In genomic region chr5:172943906-172944305, GRCh38 we compare ENCODE assay signal across 19 cellular contexts. TPM values are rescaled to one million over a fixed set of nuclear protein-coding genes. Genes with fewer than 3 reads are reported as not detected.
DNase-seq lines count a peak whose midpoint lies in the region; ATAC-seq and TF ChIP-seq lines count a peak whose summit lies in the region.
"Had no signal": no experiment of that assay in that cellular context is flagged by ENCODE, and none has a peak within 500 bp of the region (broad histone marks: within the 10 kb centered on the region; RNA-seq: fewer than 3 reads in every experiment).

No MANE protein-coding gene starts in this region.

- intact Hi-C loops in esophagus muscularis mucosa (cut with DNase I) = no loop called here

- H3K36me3 ChIP-seq in BLaER1 (peaks cover 94% of the 10 kb centered on the region), NT2/D1 (ENCODE audit: insufficient read depth, insufficient read length, low read length) (peaks cover 31% of the 10 kb centered on the region), esophagus muscularis mucosa (peaks cover 6 to 76% (median 67%) of the 10 kb centered on the region in 4 donors), osteoblast (ENCODE audit: insufficient read depth, low read length) (peaks cover 37% of the 10 kb centered on the region)

- TF ChIP-seq EP300 in esophagus muscularis mucosa (IDR thresholded peaks at IDR 0.05) = no peak

- H3K9ac ChIP-seq in BLaER1 = 0 out of 2 replicates have a peak overlapping the region, but pooled peaks have one; percentile 23
- peak overlapping the region; percentile 32 for H3K9ac ChIP-seq in NT2/D1 (ENCODE audit: insufficient read length, low read depth)
- H3K9ac ChIP-seq: KMS-11 had no signal

- no peak overlapping the region for H3K4me3 Mint-ChIP-seq in effector memory CD8-positive, alpha-beta T cell
- H3K4me3 Mint-ChIP-seq: naive thymus-derived CD8-positive, alpha-beta T cell; T-cell had no signal

- H2AFZ ChIP-seq in osteoblast (ENCODE audit: low read length) = no peak overlapping the region

- 80% methylated on average over 8 of the region's 8 CpGs for WGBS in esophagus muscularis mucosa

- H3K27ac ChIP-seq in BLaER1 (peak overlapping the region; percentile 72), esophagus muscularis mucosa (replicated peaks in 1 of 4) (peak overlapping the region; percentile 40 to 65 (median 57)), osteoblast (ENCODE audit: low read depth, low read length) (peak overlapping the region; percentile 91)
- H3K27ac ChIP-seq: KMS-11 had no signal

- H3K4me1 ChIP-seq in BLaER1 (peaks cover 99% of the 10 kb centered on the region), NT2/D1 (ENCODE audit: insufficient read depth, insufficient read length) (peaks cover 8% of the 10 kb centered on the region), esophagus muscularis mucosa (peaks cover 3 to 10% (median 8%) of the 10 kb centered on the region in 4 donors), osteoblast (ENCODE audit: insufficient read depth, low read length) (peaks cover 26% of the 10 kb centered on the region)

- H3K9me3 ChIP-seq in BLaER1 (no peaks in the 10 kb centered on the region), NT2/D1 (ENCODE audit: insufficient read depth, low read length) (no peaks in the 10 kb centered on the region), esophagus muscularis mucosa (no peaks in the 10 kb centered on the region), osteoblast (ENCODE audit: low read depth, low read length) (no peaks in the 10 kb centered on the region)
- H3K9me3 ChIP-seq: right atrium auricular region had no signal

- H3K27me3 ChIP-seq in BLaER1 (no peaks in the 10 kb centered on the region), NT2/D1 (ENCODE audit: insufficient read depth, insufficient read length) (no peaks in the 10 kb centered on the region), esophagus muscularis mucosa (no peaks in the 10 kb centered on the region), osteoblast (ENCODE audit: insufficient read depth, low read length) (no peaks in the 10 kb centered on the region)
- H3K27me3 ChIP-seq: right atrium auricular region had no signal

- no peak for TF ChIP-seq POLR2A in esophagus muscularis mucosa (IDR thresholded peaks at IDR 0.05; ENCODE audit: low read depth)

- no peaks in the 10 kb centered on the region for H3K27me3 Mint-ChIP-seq in effector memory CD8-positive, alpha-beta T cell
- H3K27me3 Mint-ChIP-seq: naive thymus-derived CD8-positive, alpha-beta T cell; T-cell had no signal

- H3K27ac Mint-ChIP-seq in effector memory CD8-positive, alpha-beta T cell = no peak overlapping the region
- H3K27ac Mint-ChIP-seq: activated naive CD4-positive, alpha-beta T cell treated with anti-CD3 and anti-CD28 coated beads, Interleukin-2, amount 50 U/mL, for 72 hours; T-cell had no signal

- H3K9me3 Mint-ChIP-seq in effector memory CD8-positive, alpha-beta T cell = no peaks in the 10 kb centered on the region
- H3K9me3 Mint-ChIP-seq: activated naive CD4-positive, alpha-beta T cell treated with anti-CD3 and anti-CD28 coated beads, Interleukin-2, amount 50 U/mL, for 72 hours; naive thymus-derived CD8-positive, alpha-beta T cell; T-cell had no signal

- H3K4me3 ChIP-seq in BLaER1 (no peak overlapping the region), NT2/D1 (ENCODE audit: insufficient read length, low read depth) (no peak overlapping the region), esophagus muscularis mucosa (no peak overlapping the region), osteoblast (ENCODE audit: insufficient read depth, low read length) (no peak overlapping the region)
- H3K4me3 ChIP-seq: right atrium auricular region had no signal

- no peaks in the 10 kb centered on the region for H3K79me2 ChIP-seq in osteoblast (ENCODE audit: insufficient read depth, low read length)

- TF ChIP-seq CTCF in esophagus muscularis mucosa (IDR thresholded peaks at IDR 0.05) (no peak), osteoblast (IDR thresholded peaks at IDR 0.05; ENCODE audit: extremely low read depth, low read depth, low read length) (no peak)

- H4K20me1 ChIP-seq in BLaER1 (peaks cover 83% of the 10 kb centered on the region), osteoblast (ENCODE audit: insufficient read depth, low read length) (no peaks in the 10 kb centered on the region)

- ATAC-seq in effector memory CD8-positive, alpha-beta T cell (replicated peaks) = no peak
- ATAC-seq: activated naive CD4-positive, alpha-beta T cell treated with anti-CD3 and anti-CD28 coated beads, Interleukin-2, amount 50 U/mL, for 72 hours; left colon; naive thymus-derived CD8-positive, alpha-beta T cell; PC-3; T-cell had no signal

- DNase-seq in NT2/D1 (ENCODE audit: low read depth, low spot score) (no peak), esophagus muscularis mucosa (ENCODE audit: extremely low spot score) (no peak), osteoblast (ENCODE audit: insufficient read length, low spot score, missing footprints) (peak; percentile 35), NCI-H1417 treated with DMSO at 0.1 percent for 48 hours (lab: John Stamatoyannopoulos, UW) (no peak), DMS79 treated with DMSO at 0.1 percent for 48 hours (lab: John Stamatoyannopoulos, UW) (no peak), Ammon's horn (ENCODE audit: low spot score) (no peak)
- no peak for DNase-seq in effector memory CD8-positive, alpha-beta T cell
- DNase-seq: activated CD4-positive, CD25-positive, alpha-beta regulatory T cell treated with anti-CD3 and anti-CD28 coated beads, Interleukin-2, amount 50 U/mL, for 72 hours; activated CD8-positive, alpha-beta memory T cell treated with anti-CD3 and anti-CD28 coated beads, Interleukin-2, amount 50 U/mL, for 4 hours; left colon; naive thymus-derived CD8-positive, alpha-beta T cell; NCI-H510A treated with DMSO at 0.1 percent for 48 hours; PC-3; stimulated activated CD4-positive, alpha-beta T cell treated with anti-CD3 and anti-CD28 coated beads, Interleukin-4, amount 100 ng/mL, for 24 hours; T-cell had no signal

- H3K4me2 ChIP-seq in BLaER1 (peak overlapping the region; percentile 78), osteoblast (ENCODE audit: insufficient read depth, low read length) (no peak overlapping the region)
- H3K4me2 ChIP-seq: KMS-11 had no signal

- peaks cover 25% of the 10 kb centered on the region for H3K36me3 Mint-ChIP-seq in effector memory CD8-positive, alpha-beta T cell (ENCODE audit: insufficient read depth)
- H3K36me3 Mint-ChIP-seq: activated naive CD4-positive, alpha-beta T cell treated with anti-CD3 and anti-CD28 coated beads, Interleukin-2, amount 50 U/mL, for 72 hours had no signal

- peaks cover 3 to 4% of the 10 kb centered on the region in 2 donors for H3K4me1 Mint-ChIP-seq in effector memory CD8-positive, alpha-beta T cell (ENCODE audit: low read depth in 2 of 2)
- H3K4me1 Mint-ChIP-seq: T-cell had no signal

RNA-seq across cellular contexts. Expression of gene RPL26L1, which starts 15.3 kb away (rescaled TPM):
- total RNA-seq in esophagus muscularis mucosa = 10 to 100 TPM; 17.8 to 25.8 (median 22.1) TPM
- total RNA-seq in osteoblast = 40.4 and 43.8 TPM in 2 replicates

RNA-seq across cellular contexts. Expression of gene ATP6V0E1, which starts 39.7 kb away (rescaled TPM):
- total RNA-seq in esophagus muscularis mucosa (100 to 1,000 TPM; 106 to 210 (median 133) TPM), osteoblast (177 and 181 TPM in 2 replicates)
